ENCODE assay signal across 1 cellular context in the genomic region with DNA sequence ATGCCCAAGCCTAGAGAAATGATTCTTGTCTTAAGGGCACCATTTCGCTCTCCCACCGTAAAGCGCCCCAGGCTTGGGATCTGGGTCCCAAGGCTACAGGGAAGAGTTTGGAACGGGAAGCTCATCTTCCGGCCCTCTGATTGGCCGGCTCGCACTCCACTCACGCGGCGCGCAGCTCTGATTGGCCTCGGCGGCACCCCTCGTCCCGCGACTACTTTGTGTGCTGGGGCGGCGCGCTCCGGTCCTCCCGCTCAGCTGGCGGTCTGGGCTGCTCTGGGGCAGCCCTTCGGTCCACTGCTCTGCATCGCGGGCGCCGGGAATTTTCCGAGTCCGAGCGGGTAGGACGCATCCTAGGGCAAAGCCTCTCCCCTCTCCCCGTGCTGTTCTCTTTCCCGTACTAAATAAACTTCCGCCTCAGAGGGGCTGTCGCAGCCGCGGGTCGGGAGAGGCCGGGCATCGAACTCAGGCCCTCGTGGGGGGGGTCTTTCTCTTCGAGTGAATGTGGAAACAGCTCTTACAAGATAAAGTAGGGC.
TF ChIP-seq lines count a peak whose summit lies in the region.

No MANE protein-coding gene starts in this region.

TF ChIP-seq in HEK293, 187 proteins besides CTCF, POLR2A, EP300 and RAD21 (continued from another document):
- TF ChIP-seq ZNF335 (tag by site-specific recombination; conservative IDR thresholded peaks at IDR 0.05) (peak; percentile 84), ZEB2 (tag by site-specific recombination; IDR thresholded peaks at IDR 0.05) (no peak; the same call in 1 of the 2 replicates), ZBTB21 (tag by site-specific recombination; IDR thresholded peaks at IDR 0.05) (0 out of 2 replicates have a peak, but pooled peaks have one; percentile 18)
